ENCODE assay signal across 1 cellular context in the genomic region with DNA sequence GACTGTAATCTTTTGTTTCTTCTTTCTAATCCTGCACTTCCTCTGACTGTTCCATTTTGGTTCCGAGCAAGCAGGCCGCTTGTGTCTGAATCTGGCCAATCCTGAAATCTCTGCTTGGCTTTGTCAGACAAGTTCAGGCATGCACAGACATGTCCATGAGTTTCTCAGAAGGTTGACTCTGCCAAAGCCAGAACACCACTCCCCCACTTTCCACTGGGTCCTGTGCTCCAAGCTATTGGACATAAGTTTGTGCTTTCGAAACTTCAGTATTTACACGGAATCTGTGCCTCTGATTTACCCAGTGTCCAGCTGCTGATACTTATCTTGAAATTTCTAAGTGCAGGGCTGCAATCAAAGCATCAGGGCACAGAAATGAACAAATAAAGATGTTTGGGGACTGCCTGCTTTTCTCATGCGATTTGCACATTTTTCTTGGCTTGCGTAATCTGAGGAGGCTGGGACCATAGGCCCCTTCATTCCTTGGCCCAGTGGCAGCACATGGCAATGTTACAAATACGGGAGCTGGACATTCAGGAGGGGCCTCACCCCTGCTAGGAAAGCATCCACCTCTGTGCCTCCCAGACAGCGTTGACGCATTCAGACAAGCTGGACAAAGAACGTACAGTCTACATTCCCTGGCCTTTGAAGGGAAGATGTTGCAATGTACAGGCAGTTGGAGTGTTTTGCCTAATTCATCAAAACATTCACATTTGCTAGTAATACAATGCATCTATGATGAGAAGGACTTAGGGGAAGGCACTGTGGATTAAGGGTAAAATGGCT.
TF ChIP-seq lines count a peak whose summit lies in the region.

No MANE protein-coding gene starts in this region.

TF ChIP-seq in HepG2, 621 proteins besides CTCF, POLR2A, EP300 and RAD21 (continued from another document and continues in another):
- TF ChIP-seq TFAP4 (IDR thresholded peaks at IDR 0.05; ENCODE audit: borderline replicate concordance, low read depth): peak; percentile 94
- no peak for TF ChIP-seq PHB2 (IDR thresholded peaks at IDR 0.05; ENCODE audit: partially characterized antibody)
- TF ChIP-seq FIP1L1 (IDR thresholded peaks at IDR 0.05; ENCODE audit: borderline replicate concordance, insufficient read depth, low read depth, low read length): no peak
- TF ChIP-seq KLF6 (CRISPR knock-in tag; IDR thresholded peaks at IDR 0.05): no peak; the same call in 1 of the 2 replicates
- no peak for TF ChIP-seq NRL (CRISPR knock-in tag; IDR thresholded peaks at IDR 0.05; ENCODE audit: borderline replicate concordance)
- TF ChIP-seq GTF2F1 (IDR thresholded peaks at IDR 0.05; ENCODE audit: low read length): no peak
- TF ChIP-seq ZNF260 (CRISPR knock-in tag; IDR thresholded peaks at IDR 0.05; ENCODE audit: borderline replicate concordance, low read depth): no peak
- TF ChIP-seq HOXD1 (CRISPR knock-in tag; IDR thresholded peaks at IDR 0.05): no peak
- peak; percentile 74; the same call in 1 of the 2 replicates for TF ChIP-seq ZNF788 (CRISPR knock-in tag; IDR thresholded peaks at IDR 0.05; ENCODE audit: borderline replicate concordance)
- TF ChIP-seq TRAFD1 (CRISPR knock-in tag; IDR thresholded peaks at IDR 0.05; ENCODE audit: borderline replicate concordance): no peak
- no peak for TF ChIP-seq NFAT5 (CRISPR knock-in tag; IDR thresholded peaks at IDR 0.05)
- TF ChIP-seq ZSCAN9 (CRISPR knock-in tag; IDR thresholded peaks at IDR 0.05; ENCODE audit: borderline replicate concordance): peak; percentile 44; the same call in 1 of the 2 replicates
- no peak for TF ChIP-seq ZNF576 (CRISPR knock-in tag; IDR thresholded peaks at IDR 0.05)
- TF ChIP-seq TAF1 (CRISPR knock-in tag; IDR thresholded peaks at IDR 0.05): peak; percentile 53
- TF ChIP-seq ZNF546 (CRISPR knock-in tag; conservative IDR thresholded peaks at IDR 0.05): no peak
- TF ChIP-seq BRD4 (CRISPR knock-in tag; IDR thresholded peaks at IDR 0.05): no peak; the same call in 1 of the 2 replicates
- no peak for TF ChIP-seq HMGXB3 (CRISPR knock-in tag; IDR thresholded peaks at IDR 0.05; ENCODE audit: borderline replicate concordance)
- no peak for TF ChIP-seq KLF13 (CRISPR knock-in tag; IDR thresholded peaks at IDR 0.05)
- peak; percentile 54; the same call in 1 of the 2 replicates for TF ChIP-seq MEF2D (CRISPR knock-in tag; IDR thresholded peaks at IDR 0.05)
- no peak for TF ChIP-seq ZNF10 (CRISPR knock-in tag; IDR thresholded peaks at IDR 0.05; ENCODE audit: borderline replicate concordance, low read depth)
- no peak for TF ChIP-seq SETDB1 (CRISPR knock-in tag; IDR thresholded peaks at IDR 0.05; ENCODE audit: borderline replicate concordance)
- no peak for TF ChIP-seq SP2 (CRISPR knock-in tag; IDR thresholded peaks at IDR 0.05)
- no peak for TF ChIP-seq GABPA (IDR thresholded peaks at IDR 0.05; ENCODE audit: low read depth, low read length)
- TF ChIP-seq GABPA (CRISPR knock-in tag; IDR thresholded peaks at IDR 0.05; ENCODE audit: low read depth): no peak
- no peak for TF ChIP-seq ZNF839 (CRISPR knock-in tag; IDR thresholded peaks at IDR 0.05; ENCODE audit: borderline replicate concordance)
- no peak for TF ChIP-seq MEIS1 (CRISPR knock-in tag; IDR thresholded peaks at IDR 0.05; ENCODE audit: borderline replicate concordance)
- TF ChIP-seq HOXA3 (CRISPR knock-in tag; IDR thresholded peaks at IDR 0.05): peak; percentile 62; the same call in 1 of the 2 replicates
- no peak for TF ChIP-seq CENPT (CRISPR knock-in tag; IDR thresholded peaks at IDR 0.05; ENCODE audit: low read depth)
- TF ChIP-seq ELF4 (CRISPR knock-in tag; IDR thresholded peaks at IDR 0.05; ENCODE audit: borderline replicate concordance): no peak
- no peak; the same call in 1 of the 2 replicates for TF ChIP-seq ZNF891 (CRISPR knock-in tag; IDR thresholded peaks at IDR 0.05)
- TF ChIP-seq LCORL (IDR thresholded peaks at IDR 0.05): peak; percentile 48; the same call in 1 of the 2 replicates
- TF ChIP-seq LCORL (CRISPR knock-in tag; IDR thresholded peaks at IDR 0.05): peak; percentile 88
- TF ChIP-seq SCMH1 (CRISPR knock-in tag; IDR thresholded peaks at IDR 0.05; ENCODE audit: borderline replicate concordance): no peak
- TF ChIP-seq GLI4 (CRISPR knock-in tag; IDR thresholded peaks at IDR 0.05; ENCODE audit: borderline replicate concordance): no peak
- TF ChIP-seq SOX13 (IDR thresholded peaks at IDR 0.05): 0 out of 2 replicates have a peak, but pooled peaks have one; percentile 45
- TF ChIP-seq SOX13 (CRISPR knock-in tag; conservative IDR thresholded peaks at IDR 0.05 in 1 of 2, IDR thresholded peaks at IDR 0.05 in 1 of 2): peak in 1 of 2 experiments; percentile 86; a peak in 2 of 4 replicates
- TF ChIP-seq, protein P1, sequence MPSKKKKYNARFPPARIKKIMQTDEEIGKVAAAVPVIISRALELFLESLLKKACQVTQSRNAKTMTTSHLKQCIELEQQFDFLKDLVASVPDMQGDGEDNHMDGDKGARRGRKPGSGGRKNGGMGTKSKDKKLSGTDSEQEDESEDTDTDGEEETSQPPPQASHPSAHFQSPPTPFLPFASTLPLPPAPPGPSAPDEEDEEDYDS (CRISPR knock-in tag; IDR thresholded peaks at IDR 0.05): 0 out of 2 replicates have a peak, but pooled peaks have one; percentile 9
- peak; percentile 37; the same call in 1 of the 2 replicates for TF ChIP-seq ZNF281 (CRISPR knock-in tag; IDR thresholded peaks at IDR 0.05; ENCODE audit: borderline replicate concordance)
- TF ChIP-seq, protein P2, sequence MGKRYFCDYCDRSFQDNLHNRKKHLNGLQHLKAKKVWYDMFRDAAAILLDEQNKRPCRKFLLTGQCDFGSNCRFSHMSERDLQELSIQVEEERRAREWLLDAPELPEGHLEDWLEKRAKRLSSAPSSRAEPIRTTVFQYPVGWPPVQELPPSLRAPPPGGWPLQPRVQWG (CRISPR knock-in tag; IDR thresholded peaks at IDR 0.05; ENCODE audit: borderline replicate concordance, low read depth): no peak
- peak; percentile 20 for TF ChIP-seq ATF7 (IDR thresholded peaks at IDR 0.05)
- TF ChIP-seq ATF7 (CRISPR knock-in tag; IDR thresholded peaks at IDR 0.05): peak; percentile 85
- TF ChIP-seq ZFP37 (CRISPR knock-in tag; IDR thresholded peaks at IDR 0.05; ENCODE audit: borderline replicate concordance): no peak
- no peak for TF ChIP-seq KAT2B (IDR thresholded peaks at IDR 0.05; ENCODE audit: borderline replicate concordance, low read depth, low read length)
- TF ChIP-seq, protein P3, sequence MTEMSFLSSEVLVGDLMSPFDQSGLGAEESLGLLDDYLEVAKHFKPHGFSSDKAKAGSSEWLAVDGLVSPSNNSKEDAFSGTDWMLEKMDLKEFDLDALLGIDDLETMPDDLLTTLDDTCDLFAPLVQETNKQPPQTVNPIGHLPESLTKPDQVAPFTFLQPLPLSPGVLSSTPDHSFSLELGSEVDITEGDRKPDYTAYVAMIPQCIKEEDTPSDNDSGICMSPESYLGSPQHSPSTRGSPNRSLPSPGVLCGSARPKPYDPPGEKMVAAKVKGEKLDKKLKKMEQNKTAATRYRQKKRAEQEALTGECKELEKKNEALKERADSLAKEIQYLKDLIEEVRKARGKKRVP (CRISPR knock-in tag; IDR thresholded peaks at IDR 0.05): peak in 1 of 2 experiments; percentile 84; a peak in 2 of 4 replicates
